Comparison of ENCODE assay signal across 6 cellular contexts in the genomic region with DNA sequence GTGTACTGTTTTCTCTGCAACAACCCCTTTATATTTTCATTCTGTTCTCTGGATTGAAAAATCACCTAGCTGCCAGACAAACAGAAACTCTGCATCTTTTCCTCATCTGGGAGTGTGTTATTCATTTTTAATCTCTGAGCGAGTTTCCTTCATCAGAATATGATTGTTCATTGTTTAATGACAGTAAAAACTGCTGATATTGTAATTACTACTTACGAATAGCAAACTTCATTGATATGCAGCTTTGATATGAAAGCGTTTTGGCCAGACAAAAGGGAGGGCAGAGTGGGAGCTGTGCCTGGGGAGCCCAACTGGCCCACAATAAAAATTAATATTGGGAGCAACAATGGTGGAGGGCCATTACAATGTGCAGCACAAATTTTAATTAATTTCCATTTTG.
"Had no signal": no experiment of that assay in that cellular context is flagged by ENCODE, and none has a peak within 500 bp of the region (broad histone marks: within the 10 kb centered on the region; RNA-seq: fewer than 3 reads in every experiment).

No MANE protein-coding gene starts in this region.

- H3K4me3 ChIP-seq: GM23338 had no signal

- H3K4me2 ChIP-seq: GM23338 had no signal

- FAIRE-seq: H1, H54 had no signal

- H2AFZ ChIP-seq: GM23338 had no signal

- ATAC-seq: GM23338 had no signal

- DNase-seq: H9, HCEC 1CT, KBM-7 had no signal
